8 cellular contexts compared by ENCODE assay signal in genomic region chr9:108933231-108933630, GRCh38. TPM values are rescaled to one million over a fixed set of nuclear protein-coding genes. Genes with fewer than 3 reads are reported as not detected.
DNase-seq lines count a peak whose midpoint lies in the region; ATAC-seq and TF ChIP-seq lines count a peak whose summit lies in the region.

No MANE protein-coding gene starts in this region.

- no peaks in the 10 kb centered on the region for H3F3A ChIP-seq in OCI-LY1 (ENCODE audit: insufficient read depth, low read length)

- DNase-seq in DMS53 (lab: John Stamatoyannopoulos, UW), result peak; percentile 38
- no peak for DNase-seq in DMS53 treated with DMSO at 0.1 percent for 48 hours (lab: John Stamatoyannopoulos, UW; ENCODE audit: unreplicated experiment)
- no peak for DNase-seq in activated CD4-positive, CD25-positive, alpha-beta regulatory T cell treated with anti-CD3 and anti-CD28 coated beads, Interleukin-2, amount 50 U/mL, for 72 hours
- no peak for DNase-seq in NCI-H1436 (lab: John Stamatoyannopoulos, UW)

- H3K27me3 ChIP-seq in OCI-LY1 (ENCODE audit: insufficient read depth, low read length) (no peaks in the 10 kb centered on the region), mononuclear cell (ENCODE audit: insufficient read depth, low read length) (no peaks in the 10 kb centered on the region)

- no peak for ATAC-seq in HG03025 (IDR thresholded peaks at IDR 0.05; ENCODE audit: low FRiP score, unreplicated experiment)

- no peak overlapping the region for H3K27ac ChIP-seq in OCI-LY1 (ENCODE audit: low read depth, low read length, poor library complexity, severe bottlenecking)

- H3K4me1 ChIP-seq in OCI-LY1 (ENCODE audit: insufficient read depth, low read length, severe bottlenecking) (peaks cover 22% of the 10 kb centered on the region), mononuclear cell (ENCODE audit: insufficient read depth, low read length) (peaks cover 22% of the 10 kb centered on the region)

- intact Hi-C loops in dendritic cell treated with granulocyte-macrophage colony-stimulating factor and Interleukin-4, amounts not matched to agents 40 ng/mL and 50 ng/mL, for 4 days (cut with micrococcal nuclease), result loop anchor here (5.0 kb wide), 1 partner anchor 79 kb away; the partner anchor contains the start of gene CTNNAL1

- no peaks in the 10 kb centered on the region for H3K9me3 ChIP-seq in OCI-LY1 (ENCODE audit: low read length)
- H3K9me3 ChIP-seq in mononuclear cell (ENCODE audit: low read depth, low read length), result no peaks in the 10 kb centered on the region

- peak overlapping the region; percentile 96 for H3K27ac Mint-ChIP-seq in dendritic cell treated with granulocyte-macrophage colony-stimulating factor and Interleukin-4, amounts not matched to agents 40 ng/mL and 50 ng/mL, for 4 days

- H2AFZ ChIP-seq in OCI-LY1 (ENCODE audit: low read length), result peak overlapping the region; percentile 45; the same call in 1 of the 2 replicates

- no peaks in the 10 kb centered on the region for H4K20me1 ChIP-seq in OCI-LY1 (ENCODE audit: insufficient read depth, low read length)

- peaks cover 47% of the 10 kb centered on the region for H3K36me3 Mint-ChIP-seq in dendritic cell treated with granulocyte-macrophage colony-stimulating factor and Interleukin-4, amounts not matched to agents 40 ng/mL and 50 ng/mL, for 4 days (ENCODE audit: low read depth)

- H3K79me2 ChIP-seq in OCI-LY1 (ENCODE audit: insufficient read depth, low read length), result peaks cover 12% of the 10 kb centered on the region

- H3K27me3 Mint-ChIP-seq in dendritic cell treated with granulocyte-macrophage colony-stimulating factor and Interleukin-4, amounts not matched to agents 40 ng/mL and 50 ng/mL, for 4 days, result no peaks in the 10 kb centered on the region

- H3K9me2 ChIP-seq in OCI-LY1 (ENCODE audit: low read depth, low read length), result no peaks in the 10 kb centered on the region

- peak overlapping the region; percentile 93 for H3K9ac ChIP-seq in OCI-LY1 (ENCODE audit: low read length)

- no peaks in the 10 kb centered on the region for H3K9me3 Mint-ChIP-seq in dendritic cell treated with granulocyte-macrophage colony-stimulating factor and Interleukin-4, amounts not matched to agents 40 ng/mL and 50 ng/mL, for 4 days

- H3K36me3 ChIP-seq in OCI-LY1 (ENCODE audit: insufficient read depth, low read length), result peaks cover 19% of the 10 kb centered on the region; the same call in 1 of the 2 replicates

- peak overlapping the region; percentile 98 for H3K4me3 Mint-ChIP-seq in dendritic cell treated with granulocyte-macrophage colony-stimulating factor and Interleukin-4, amounts not matched to agents 40 ng/mL and 50 ng/mL, for 4 days

- H3K4me3 ChIP-seq in OCI-LY1 (ENCODE audit: low read depth, low read length, poor library complexity, severe bottlenecking) (peak overlapping the region; percentile 100), mononuclear cell (ENCODE audit: low read length) (peak overlapping the region; percentile 92)

- peak overlapping the region; percentile 99 for H3K4me2 ChIP-seq in OCI-LY1 (ENCODE audit: low read length)

- no peak for TF ChIP-seq CTCF in OCI-LY1 (IDR thresholded peaks at IDR 0.05; ENCODE audit: low read length)

- peaks cover 23% of the 10 kb centered on the region for H3K4me1 Mint-ChIP-seq in dendritic cell treated with granulocyte-macrophage colony-stimulating factor and Interleukin-4, amounts not matched to agents 40 ng/mL and 50 ng/mL, for 4 days (ENCODE audit: low read depth)

RNA-seq across cellular contexts. Expression of gene ELP1, which starts 0.7 kb away (rescaled TPM):
- 14.1 TPM for total RNA-seq in mononuclear cell

RNA-seq across cellular contexts. Expression of gene ABITRAM, which starts 1.0 kb away (rescaled TPM):
- total RNA-seq in mononuclear cell, result 5.5 TPM
